In genomic region chr1:37797750-37798345, GRCh38 we compare ENCODE assay signal across 20 cellular contexts. TPM values are rescaled to one million over a fixed set of nuclear protein-coding genes. Genes with fewer than 3 reads are reported as not detected.
DNase-seq lines count a peak whose midpoint lies in the region; ATAC-seq, FAIRE-seq and TF ChIP-seq lines count a peak whose summit lies in the region.
"Had no signal": no experiment of that assay in that cellular context is flagged by ENCODE, and none has a peak within 500 bp of the region (broad histone marks: within the 10 kb centered on the region; RNA-seq: fewer than 3 reads in every experiment).

No MANE protein-coding gene starts in this region.

- H3K9ac ChIP-seq in fibroblast of lung (ENCODE audit: insufficient read depth, low read length), result no peak overlapping the region
- H3K9ac ChIP-seq: BLaER1 treated with 17β-estradiol and CSF1 and Interleukin-3, amounts not matched to agents 10 nM and 100 nM; parathyroid adenoma had no signal

- H3K9me3 ChIP-seq in fibroblast of lung (ENCODE audit: control insufficient read depth, insufficient read depth, low read depth, low read length), result no peaks in the 10 kb centered on the region
- H3K9me3 ChIP-seq: BLaER1 treated with 17β-estradiol and CSF1 and Interleukin-3, amounts not matched to agents 10 nM and 100 nM; gastrocnemius medialis; HAP-1; thoracic aorta had no signal

- no peak overlapping the region for H3K27ac ChIP-seq in fibroblast of lung (ENCODE audit: insufficient read depth, low read length)
- H3K27ac ChIP-seq: BLaER1 treated with 17β-estradiol and CSF1 and Interleukin-3, amounts not matched to agents 10 nM and 100 nM; gastrocnemius medialis; parathyroid adenoma; skin epidermis; thoracic aorta had no signal

- no peak for ATAC-seq in GM21367 (IDR thresholded peaks at IDR 0.05; ENCODE audit: unreplicated experiment)
- ATAC-seq: gastrocnemius medialis, T-helper 17 cell had no signal

- peak; percentile 51 for DNase-seq in GM03348 (ENCODE audit: low spot score)
- DNase-seq in NCI-H226, result peak; percentile 55
- peak; percentile 38 to 77 for DNase-seq in fibroblast of lung (ENCODE audit: low read depth in 2 of 2)
- peak; percentile 49 for DNase-seq in renal cortical epithelial cell (ENCODE audit: low read depth)
- DNase-seq in NCI-H774 (lab: John Stamatoyannopoulos, UW), result no peak
- no peak for DNase-seq in frontal cortex (ENCODE audit: low spot score in 2 of 2)
- DNase-seq: activated CD4-positive, CD25-positive, alpha-beta regulatory T cell; cerebellar nuclear complex; endodermal cell; gastrocnemius medialis; NCI-H2029; NCI-H524; SHP77 treated with DMSO at 0.1 percent for 48 hours; T-helper 17 cell had no signal

- FAIRE-seq in frontal cortex (lab: Jason Lieb, UNC), result no peak

- TF ChIP-seq CTCF in fibroblast of lung (conservative IDR thresholded peaks at IDR 0.05 in 1 of 2, IDR thresholded peaks at IDR 0.05 in 1 of 2; ENCODE audit: low read depth in 1 of 2, low read length in 2 of 2), result no peak

- peaks cover 9% of the 10 kb centered on the region for H3K27me3 ChIP-seq in fibroblast of lung (ENCODE audit: control insufficient read depth, insufficient read depth, low read length)
- H3K27me3 ChIP-seq: BLaER1 treated with 17β-estradiol and CSF1 and Interleukin-3, amounts not matched to agents 10 nM and 100 nM; gastrocnemius medialis had no signal

- H2AFZ ChIP-seq in fibroblast of lung (ENCODE audit: low read length), result no peak overlapping the region
- H2AFZ ChIP-seq: parathyroid adenoma had no signal

- no peaks in the 10 kb centered on the region for H3K36me3 ChIP-seq in fibroblast of lung (ENCODE audit: control insufficient read depth, insufficient read depth, low read length)

- H3K79me2 ChIP-seq in fibroblast of lung (ENCODE audit: control insufficient read depth, insufficient read depth, low read length), result no peaks in the 10 kb centered on the region
- H3K79me2 ChIP-seq: parathyroid adenoma had no signal

- H3K4me1 ChIP-seq in fibroblast of lung (ENCODE audit: control insufficient read depth, extremely low read depth, insufficient read depth, low read length), result no peaks in the 10 kb centered on the region
- H3K4me1 ChIP-seq: HAP-1, parathyroid adenoma had no signal

- no peaks in the 10 kb centered on the region for H4K20me1 ChIP-seq in fibroblast of lung (ENCODE audit: control insufficient read depth, extremely low read depth, insufficient read depth, low read length)

- no peak overlapping the region for H3K4me2 ChIP-seq in fibroblast of lung (ENCODE audit: extremely low read depth, insufficient read depth, low read length)

- no peak overlapping the region for H3K4me3 ChIP-seq in fibroblast of lung (replicated peaks in 1 of 4; ENCODE audit: control extremely low read depth in 1 of 4, insufficient read depth in 1 of 4, low read depth in 3 of 4, low read length in 4 of 4)
- H3K4me3 ChIP-seq: BLaER1 treated with 17β-estradiol and CSF1 and Interleukin-3, amounts not matched to agents 10 nM and 100 nM; gastrocnemius medialis; HAP-1; skin epidermis; thoracic aorta had no signal

RNA-seq across cellular contexts. Expression of gene MANEAL, which starts 4.2 kb away (rescaled TPM):
- total RNA-seq in fibroblast of lung, result 0.26 and 0.50 TPM in 2 replicates
- polyA plus RNA-seq in fibroblast of lung, result 0.44 and 0.79 TPM in 2 replicates
- 0.30 and 0.57 TPM in 2 replicates for polyA plus RNA-seq in fibroblast of lung (2012)
- 0.96 and 7.0 TPM in 2 replicates for polyA minus RNA-seq in fibroblast of lung (ENCODE audit: low replicate concordance)
- total RNA-seq in renal cortical epithelial cell, result 2.1 and 4.3 TPM in 2 replicates
- total RNA-seq in frontal cortex, result 28.9 TPM

RNA-seq across cellular contexts. Expression of gene C1orf122, which starts 9.7 kb away (rescaled TPM):
- total RNA-seq in fibroblast of lung (24.7 and 28.1 TPM in 2 replicates), renal cortical epithelial cell (29.6 and 51.9 TPM in 2 replicates), frontal cortex (16.3 TPM)
- 14.3 and 14.8 TPM in 2 replicates for polyA plus RNA-seq in fibroblast of lung
- polyA plus RNA-seq in fibroblast of lung (2012), result 30.0 and 35.5 TPM in 2 replicates
- 12.1 and 26.1 TPM in 2 replicates for polyA minus RNA-seq in fibroblast of lung (ENCODE audit: low replicate concordance)

RNA-seq across cellular contexts. Expression of gene YRDC, which starts 10.2 kb away (rescaled TPM):
- 12.6 and 14.0 TPM in 2 replicates for total RNA-seq in fibroblast of lung
- polyA plus RNA-seq in fibroblast of lung, result 9.9 and 15.9 TPM in 2 replicates
- polyA plus RNA-seq in fibroblast of lung (2012), result 8.5 and 14.5 TPM in 2 replicates
- 10.3 and 17.0 TPM in 2 replicates for polyA minus RNA-seq in fibroblast of lung (ENCODE audit: low replicate concordance)
- total RNA-seq in renal cortical epithelial cell, result 12.2 and 31.3 TPM in 2 replicates
- 16.3 TPM for total RNA-seq in frontal cortex

RNA-seq across cellular contexts. Expression of gene EPHA10, which starts 32.9 kb away (rescaled TPM):
- total RNA-seq in fibroblast of lung (under 0.01 TPM in 2 replicates), renal cortical epithelial cell (0.05 and 1.0 TPM in 2 replicates), frontal cortex (8.6 TPM)
- not detected in 2 replicates for polyA plus RNA-seq in fibroblast of lung
- polyA plus RNA-seq in fibroblast of lung (2012), result not detected in 2 replicates
- polyA minus RNA-seq in fibroblast of lung (ENCODE audit: low replicate concordance), result not detected in 2 replicates
- total RNA-seq: thoracic aorta had no signal

Comparison
In these comparisons a context has a peak if more than half of its experiments do, and no peak if none do; other contexts are left out.
1. DNase-seq: peak in GM03348 (single experiment), NCI-H226 (single experiment), fibroblast of lung (2 of 2) and renal cortical epithelial cell (single experiment); none in NCI-H774 (single experiment) and frontal cortex (0 of 2).